ENCODE assay signal across 12 cellular contexts in the genomic region with DNA sequence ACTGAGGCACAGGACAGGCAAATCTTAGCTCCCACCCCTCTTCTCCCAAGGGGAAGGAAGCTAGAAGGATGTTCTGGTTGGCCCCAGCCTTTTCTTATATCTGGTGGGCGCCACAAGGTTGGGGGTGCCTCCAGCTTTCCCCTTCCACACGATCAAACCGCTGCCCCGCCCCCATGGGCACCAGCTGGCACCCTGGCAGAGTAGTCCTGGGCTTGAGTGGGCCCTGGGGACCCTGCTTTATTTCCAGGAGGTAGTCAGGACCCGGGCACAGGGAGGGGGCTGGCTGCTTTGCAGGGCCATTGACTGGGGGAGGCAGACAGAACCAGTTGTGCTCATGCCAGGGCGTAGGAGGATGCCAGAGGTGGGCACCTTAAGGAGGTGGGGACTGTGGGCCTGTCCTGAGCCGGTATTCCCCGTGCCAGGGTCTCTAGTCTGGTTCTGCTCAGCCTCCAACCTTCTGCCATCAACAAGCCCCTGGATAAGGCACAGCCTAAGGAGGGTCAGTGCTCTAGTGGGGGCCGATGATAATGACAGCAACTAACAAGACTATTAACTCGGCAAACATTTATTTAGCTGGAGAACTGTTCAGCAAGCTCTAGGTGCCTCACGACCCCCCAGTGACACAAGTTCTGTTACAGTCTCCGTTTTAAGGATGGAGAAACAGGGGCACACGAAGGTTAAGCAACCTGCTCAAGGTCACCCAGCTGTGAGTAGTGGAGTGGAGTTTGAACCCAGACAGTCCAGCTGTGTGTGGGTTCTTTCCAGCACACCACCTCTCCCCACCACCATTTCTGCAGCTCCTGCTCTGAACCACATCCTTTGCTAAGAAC. TPM values are rescaled to one million over a fixed set of nuclear protein-coding genes. Genes with fewer than 3 reads are reported as not detected.
DNase-seq lines count a peak whose midpoint lies in the region; ATAC-seq and TF ChIP-seq lines count a peak whose summit lies in the region.
"Had no signal": no experiment of that assay in that cellular context is flagged by ENCODE, and none has a peak within 500 bp of the region (broad histone marks: within the 10 kb centered on the region; RNA-seq: fewer than 3 reads in every experiment).

No MANE protein-coding gene starts in this region.

- H3K36me3 ChIP-seq in BLaER1 treated with 17β-estradiol and CSF1 and Interleukin-3, amounts not matched to agents 10 nM and 100 nM = no peaks in the 10 kb centered on the region
- H3K36me3 ChIP-seq in HUES6 (ENCODE audit: control insufficient read depth, insufficient read depth, low read length) (no peaks in the 10 kb centered on the region), SK-N-MC (ENCODE audit: insufficient read depth, low read length) (no peaks in the 10 kb centered on the region), mesenchymal stem cell (ENCODE audit: control insufficient read depth in 1 of 2, insufficient read depth in 2 of 2, low read depth in 1 of 2, low read length in 2 of 2) (no peaks in the 10 kb centered on the region), ovary (no peaks in the 10 kb centered on the region)

- peak overlapping the region; percentile 86 to 98 (median 95) for H3K4me2 ChIP-seq in BLaER1 treated with 17β-estradiol and CSF1 and Interleukin-3, amounts not matched to agents 10 nM and 100 nM
- no peak overlapping the region for H3K4me2 ChIP-seq in mesenchymal stem cell (ENCODE audit: low read length, poor library complexity, severe bottlenecking)

- no peak for TF ChIP-seq CTCF in ovary (IDR thresholded peaks at IDR 0.05)

- 68% methylated on average over 13 of the region's 13 CpGs for WGBS in mesenchymal stem cell
- WGBS in ovary, 3 donors = 32 to 38% (median 36%) methylated on average over 13 of the region's 13 CpGs

- no peak for ATAC-seq in HG03378 (IDR thresholded peaks at IDR 0.05; ENCODE audit: unreplicated experiment)

- H3K18ac ChIP-seq in mesenchymal stem cell (ENCODE audit: low read depth in 1 of 2, low read length in 2 of 2) = no peak overlapping the region

- DNase-seq in SK-N-MC (ENCODE audit: low read depth, low spot score) (no peak), mesenchymal stem cell (no peak), ovary (no peak), activated T-cell treated with anti-CD3 and anti-CD28 coated beads for 4 hours (no peak)
- no peak for DNase-seq in central memory CD4-positive, alpha-beta T cell
- DNase-seq: activated CD4-positive, alpha-beta T cell treated with anti-CD3 and anti-CD28 coated beads, Interleukin-2, amount 10 ng/mL, durations not matched to agents 24 days and 14 days; activated naive CD8-positive, alpha-beta T cell treated with anti-CD3 and anti-CD28 coated beads, Interleukin-2, amount 10 ng/mL, durations not matched to agents 7 days and 5 days; SHP77 treated with DMSO at 0.1 percent for 48 hours had no signal

- no peak overlapping the region for H2BK5ac ChIP-seq in mesenchymal stem cell (ENCODE audit: low read depth, low read length, poor library complexity, severe bottlenecking)

- peaks cover 14 to 54% (median 42%) of the 10 kb centered on the region in 10 experiments for H3K4me1 ChIP-seq in BLaER1 treated with 17β-estradiol and CSF1 and Interleukin-3, amounts not matched to agents 10 nM and 100 nM
- H3K4me1 ChIP-seq in HUES6 (ENCODE audit: control insufficient read depth, insufficient read depth, low read length) (peaks cover 12% of the 10 kb centered on the region; the same call in 1 of the 2 replicates), mesenchymal stem cell (ENCODE audit: control insufficient read depth, insufficient read depth, low read depth, low read length) (peaks cover 15% of the 10 kb centered on the region), ovary (ENCODE audit: insufficient read depth) (peaks cover 4% of the 10 kb centered on the region)

- peak overlapping the region in 5 of 11 experiments; percentile 76 to 86 (median 81); a peak in 11 of 22 replicates for H3K27ac ChIP-seq in BLaER1 treated with 17β-estradiol and CSF1 and Interleukin-3, amounts not matched to agents 10 nM and 100 nM
- H3K27ac ChIP-seq in HUES6 (ENCODE audit: low read depth, low read length) (no peak overlapping the region), SK-N-MC (no peak overlapping the region), mesenchymal stem cell (ENCODE audit: low read length, poor library complexity, severe bottlenecking) (no peak overlapping the region), ovary (no peak overlapping the region)

- peak overlapping the region; percentile 58 to 72 (median 63); a peak in 17 of 20 replicates for H3K4me3 ChIP-seq in BLaER1 treated with 17β-estradiol and CSF1 and Interleukin-3, amounts not matched to agents 10 nM and 100 nM
- H3K4me3 ChIP-seq in HUES6 (ENCODE audit: low read depth, low read length) (peak overlapping the region; percentile 56), SK-N-MC (peak overlapping the region; percentile 89), mesenchymal stem cell (ENCODE audit: insufficient read depth in 1 of 2, low read depth in 1 of 2, low read length in 2 of 2) (peak overlapping the region; percentile 2 to 81), ovary (no peak overlapping the region)

- peak overlapping the region; percentile 38 for H2BK120ac ChIP-seq in mesenchymal stem cell (ENCODE audit: low read depth, low read length)

- TF ChIP-seq EP300 in ovary (IDR thresholded peaks at IDR 0.05) = no peak

- H2BK12ac ChIP-seq in mesenchymal stem cell (ENCODE audit: low read length in 2 of 2) = no peak overlapping the region

- intact Hi-C loops in ovary (cut with DNase I) = no loop called here

- no peaks in the 10 kb centered on the region for H3K79me1 ChIP-seq in mesenchymal stem cell (replicated peaks; ENCODE audit: low read length, poor library complexity, severe bottlenecking)

- H3K27me3 ChIP-seq in BLaER1 treated with 17β-estradiol and CSF1 and Interleukin-3, amounts not matched to agents 10 nM and 100 nM = peaks cover 0 to 12% (median 0%) of the 10 kb centered on the region in 11 experiments; a peak in 2 of 22 replicates
- H3K27me3 ChIP-seq in HUES6 (ENCODE audit: control insufficient read depth, insufficient read depth, low read length) (peaks cover 83% of the 10 kb centered on the region), mesenchymal stem cell (ENCODE audit: control insufficient read depth in 1 of 2, insufficient read depth in 1 of 2, low read length in 2 of 2) (peaks cover 51 to 63% of the 10 kb centered on the region in 2 experiments), ovary (no peaks in the 10 kb centered on the region)

- H2AFZ ChIP-seq in mesenchymal stem cell (ENCODE audit: low read depth, low read length) = no peak overlapping the region

- H4K20me1 ChIP-seq in BLaER1 treated with 17β-estradiol and CSF1 and Interleukin-3, amounts not matched to agents 10 nM and 100 nM = no peaks in the 10 kb centered on the region; a peak in 1 of 22 replicates

- H2BK15ac ChIP-seq in mesenchymal stem cell (ENCODE audit: low read depth, poor library complexity, severe bottlenecking) = no peak overlapping the region

- peak overlapping the region; percentile 34 for H2AK5ac ChIP-seq in mesenchymal stem cell (ENCODE audit: low read length, severe bottlenecking)

- H3K4ac ChIP-seq in mesenchymal stem cell (ENCODE audit: low read depth in 1 of 2, low read length in 2 of 2) = no peak overlapping the region

- TF ChIP-seq POLR2A in ovary (IDR thresholded peaks at IDR 0.05) = no peak

- peak overlapping the region in 10 of 11 experiments; percentile 70 to 84 (median 82); a peak in 17 of 22 replicates for H3K9ac ChIP-seq in BLaER1 treated with 17β-estradiol and CSF1 and Interleukin-3, amounts not matched to agents 10 nM and 100 nM
- no peak overlapping the region for H3K9ac ChIP-seq in HUES6 (ENCODE audit: low read length)
- H3K9ac ChIP-seq in SK-N-MC (ENCODE audit: insufficient read length) = no peak overlapping the region
- peak overlapping the region; percentile 75 for H3K9ac ChIP-seq in mesenchymal stem cell (ENCODE audit: low read length)

- no peak overlapping the region for H3K23ac ChIP-seq in mesenchymal stem cell (ENCODE audit: low read length in 2 of 2)

- no peak overlapping the region for H4K91ac ChIP-seq in mesenchymal stem cell (ENCODE audit: low read length)

- no peak overlapping the region for H4K8ac ChIP-seq in mesenchymal stem cell (ENCODE audit: low read length)

- H3K14ac ChIP-seq in mesenchymal stem cell (ENCODE audit: low read length in 2 of 2) = no peak overlapping the region

- H3K9me3 ChIP-seq in BLaER1 treated with 17β-estradiol and CSF1 and Interleukin-3, amounts not matched to agents 10 nM and 100 nM (replicated peaks in 1 of 11) = no peaks in the 10 kb centered on the region
- no peaks in the 10 kb centered on the region for H3K9me3 ChIP-seq in HUES6 (ENCODE audit: control insufficient read depth, insufficient read depth, low read depth, low read length)
- H3K9me3 ChIP-seq in SK-N-MC (ENCODE audit: low read depth, low read length) = no peaks in the 10 kb centered on the region
- H3K9me3 ChIP-seq in mesenchymal stem cell (ENCODE audit: control insufficient read depth, low read length) = no peaks in the 10 kb centered on the region
- H3K9me3 ChIP-seq in ovary = no peaks in the 10 kb centered on the region

RNA-seq across cellular contexts. Expression of a gene that starts 7.6 kb away (rescaled TPM):
- polyA plus RNA-seq in mesenchymal stem cell (2013, experiment 1 of 2) = not detected
- not detected for polyA plus RNA-seq in mesenchymal stem cell (2013, experiment 2 of 2)
- 10 to 100 TPM in 4 of 7 donors, 1 to 10 TPM in 2, under 1 TPM in 1; 0.43 to 23.0 (median 10.1) TPM for total RNA-seq in ovary
- 10 to 100 TPM in 1 of 2 donors, 1 to 10 TPM in 1; 5.1 to 12.9 TPM for polyA plus RNA-seq in ovary
- total RNA-seq: activated CD4-positive, alpha-beta T cell treated with anti-CD3 and anti-CD28 coated beads, Interleukin-2, amount 10 ng/mL, durations not matched to agents 24 days and 14 days; activated naive CD8-positive, alpha-beta T cell treated with anti-CD3 and anti-CD28 coated beads, Interleukin-2, amount 10 ng/mL, durations not matched to agents 7 days and 5 days; myocyte had no signal

RNA-seq across cellular contexts. Expression of a gene that starts 11.5 kb away (rescaled TPM):
- polyA plus RNA-seq in mesenchymal stem cell (2013, experiment 1 of 2) = not detected
- not detected for polyA plus RNA-seq in mesenchymal stem cell (2013, experiment 2 of 2)
- total RNA-seq in ovary = not detected
- polyA plus RNA-seq in ovary = not detected
- total RNA-seq: activated CD4-positive, alpha-beta T cell treated with anti-CD3 and anti-CD28 coated beads, Interleukin-2, amount 10 ng/mL, durations not matched to agents 24 days and 14 days; activated naive CD8-positive, alpha-beta T cell treated with anti-CD3 and anti-CD28 coated beads, Interleukin-2, amount 10 ng/mL, durations not matched to agents 7 days and 5 days had no signal

RNA-seq across cellular contexts. Expression of a gene that starts 17.8 kb away (rescaled TPM):
- polyA plus RNA-seq in mesenchymal stem cell (2013, experiment 1 of 2) = 64.0 TPM
- 60.0 TPM for polyA plus RNA-seq in mesenchymal stem cell (2013, experiment 2 of 2)
- total RNA-seq in ovary = 10 to 100 TPM; 34.5 to 49.4 (median 44.3) TPM
- 10 to 100 TPM; 42.1 to 55.9 TPM for polyA plus RNA-seq in ovary

RNA-seq across cellular contexts. Expression of a gene that starts 46.0 kb away (rescaled TPM):
- polyA plus RNA-seq in mesenchymal stem cell (2013, experiment 1 of 2) = 0.12 TPM
- polyA plus RNA-seq in mesenchymal stem cell (2013, experiment 2 of 2) = 0.05 TPM
- 1 to 10 TPM in 6 of 7 donors, under 1 TPM in 1; 0.24 to 1.9 (median 1.3) TPM for total RNA-seq in ovary
- 1 to 10 TPM in 1 of 2 donors, under 1 TPM in 1; 0.47 to 1.6 TPM for polyA plus RNA-seq in ovary

RNA-seq across cellular contexts. Expression of a gene that starts 49.1 kb away (rescaled TPM):
- 0.17 TPM for polyA plus RNA-seq in mesenchymal stem cell (2013, experiment 1 of 2)
- polyA plus RNA-seq in mesenchymal stem cell (2013, experiment 2 of 2) = 0.21 TPM
- 1 to 10 TPM in 5 of 7 donors, under 1 TPM in 1, not detected in 1; 0.60 to 5.1 (median 1.4) TPM for total RNA-seq in ovary
- 1 to 10 TPM in 1 of 2 donors, not detected in 1; 1.1 TPM for polyA plus RNA-seq in ovary
- total RNA-seq: activated CD4-positive, alpha-beta T cell treated with anti-CD3 and anti-CD28 coated beads, Interleukin-2, amount 10 ng/mL, durations not matched to agents 24 days and 14 days; activated naive CD8-positive, alpha-beta T cell treated with anti-CD3 and anti-CD28 coated beads, Interleukin-2, amount 10 ng/mL, durations not matched to agents 7 days and 5 days had no signal

Comparison
In these comparisons a context has a peak if more than half of its experiments do, and no peak if none do; other contexts are left out.
1. H3K9ac ChIP-seq: peak in BLaER1 treated with 17β-estradiol and CSF1 and Interleukin-3, amounts not matched to agents 10 nM and 100 nM (10 of 11) and mesenchymal stem cell (single experiment); none in HUES6 (single experiment) and SK-N-MC (single experiment).